8 cellular contexts compared by ENCODE assay signal in genomic region chr12:22083167-22083566, GRCh38. TPM values are rescaled to one million over a fixed set of nuclear protein-coding genes. Genes with fewer than 3 reads are reported as not detected.
A peak's percentile ranks its signal among the peaks of the same experiment; 100 is the strongest.
DNase-seq lines count a peak whose midpoint lies in the region; ATAC-seq and TF ChIP-seq lines count a peak whose summit lies in the region.

No MANE protein-coding gene starts in this region.

- H3K4me3 Mint-ChIP-seq in activated T-cell treated with anti-CD3 and anti-CD28 coated beads, Interleukin-2, amount 50 U/mL, for 24 hours = no peak overlapping the region
- H3K4me3 Mint-ChIP-seq in brain = no peak overlapping the region

- intact Hi-C loops in left lung (cut with DNase I) = no loop called here

- H3K9me3 ChIP-seq in left lung = no peaks in the 10 kb centered on the region

- H3K36me3 Mint-ChIP-seq in activated T-cell treated with anti-CD3 and anti-CD28 coated beads, Interleukin-2, amount 50 U/mL, for 24 hours (ENCODE audit: low read depth) = no peaks in the 10 kb centered on the region
- H3K36me3 Mint-ChIP-seq in brain = no peaks in the 10 kb centered on the region

- no peaks in the 10 kb centered on the region for H3K4me1 ChIP-seq in left lung

- TF ChIP-seq CTCF in brain (conservative IDR thresholded peaks at IDR 0.05) (peak; percentile 79 to 81), left lung (IDR thresholded peaks at IDR 0.05) (peak; percentile 18 to 26)

- DNase-seq in activated T-cell treated with anti-CD3 and anti-CD28 coated beads for 4 hours = peak; percentile 28
- no peak for DNase-seq in activated T-cell treated with anti-CD3 and anti-CD28 coated beads, Interleukin-2, amount 50 U/mL, for 24 hours
- peak; percentile 24 for DNase-seq in NCI-H146 treated with DMSO at 0.1 percent for 48 hours (lab: John Stamatoyannopoulos, UW; ENCODE audit: unreplicated experiment)
- DNase-seq in left lung = no peak
- no peak for DNase-seq in HPDE6-E6E7 (ENCODE audit: extremely low spot score)

- H3K9me3 Mint-ChIP-seq in activated T-cell treated with anti-CD3 and anti-CD28 coated beads, Interleukin-2, amount 50 U/mL, for 24 hours = no peaks in the 10 kb centered on the region
- H3K9me3 Mint-ChIP-seq in brain = peaks cover 0 to 2% (median 0%) of the 10 kb centered on the region in 5 experiments

- no peak overlapping the region for H3K27ac Mint-ChIP-seq in activated T-cell treated with anti-CD3 and anti-CD28 coated beads, Interleukin-2, amount 50 U/mL, for 24 hours
- no peak overlapping the region for H3K27ac Mint-ChIP-seq in brain

- H3K36me3 ChIP-seq in left lung = no peaks in the 10 kb centered on the region

- no peaks in the 10 kb centered on the region for H3K4me1 Mint-ChIP-seq in activated T-cell treated with anti-CD3 and anti-CD28 coated beads, Interleukin-2, amount 50 U/mL, for 24 hours (ENCODE audit: low read depth)
- H3K4me1 Mint-ChIP-seq in brain = no peaks in the 10 kb centered on the region

- no peaks in the 10 kb centered on the region for H3K27me3 ChIP-seq in left lung

- H3K27ac ChIP-seq in left lung = no peak overlapping the region

- H3K4me3 ChIP-seq in left lung = no peak overlapping the region

- ATAC-seq in left lung (peak; percentile 61), HG03521 (IDR thresholded peaks at IDR 0.05; ENCODE audit: unreplicated experiment) (no peak), GM18909 (IDR thresholded peaks at IDR 0.05; ENCODE audit: poor library complexity, unreplicated experiment) (no peak)

- no peaks in the 10 kb centered on the region for H3K27me3 Mint-ChIP-seq in activated T-cell treated with anti-CD3 and anti-CD28 coated beads, Interleukin-2, amount 50 U/mL, for 24 hours
- H3K27me3 Mint-ChIP-seq in brain = peaks cover 7% of the 10 kb centered on the region

RNA-seq across cellular contexts. Expression of gene CMAS, which starts 37.1 kb away (rescaled TPM):
- polyA plus RNA-seq in brain (ENCODE audit: insufficient read depth, low read depth, low replicate concordance) = 29.0 TPM
- total RNA-seq in left lung = 10 to 100 TPM; 23.4 to 28.6 TPM

Comparison
In these comparisons a context has a peak if more than half of its experiments do, and no peak if none do; other contexts are left out.
1. DNase-seq: peak in activated T-cell treated with anti-CD3 and anti-CD28 coated beads for 4 hours (single experiment) and NCI-H146 treated with DMSO at 0.1 percent for 48 hours (single experiment); none in activated T-cell treated with anti-CD3 and anti-CD28 coated beads, Interleukin-2, amount 50 U/mL, for 24 hours (single experiment), left lung (0 of 2) and HPDE6-E6E7 (single experiment).